In the genomic region with DNA sequence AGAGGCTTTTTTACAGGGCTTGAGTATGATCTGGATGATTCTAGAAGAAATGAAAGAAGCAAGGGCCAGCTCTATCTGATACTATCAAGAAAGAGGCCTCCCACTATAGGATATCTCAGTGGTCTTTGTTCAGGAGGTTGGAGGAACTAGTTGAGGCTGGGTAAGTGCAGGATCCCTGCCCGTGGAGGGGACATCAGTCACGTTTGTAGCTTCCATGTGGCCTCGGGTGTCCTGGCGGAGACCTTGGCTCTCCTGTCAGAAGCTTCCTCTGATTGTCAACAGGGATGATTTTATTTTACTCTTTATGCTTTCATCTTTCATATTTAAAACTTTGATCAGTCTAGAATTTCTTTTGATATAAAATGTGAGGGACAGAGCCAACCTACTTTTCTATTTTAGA, we compare ENCODE assay signal across 10 cellular contexts.
"Had no signal": no experiment of that assay in that cellular context is flagged by ENCODE, and none has a peak within 500 bp of the region (broad histone marks: within the 10 kb centered on the region; RNA-seq: fewer than 3 reads in every experiment).

No MANE protein-coding gene starts in this region.

- H3K27ac ChIP-seq: GM23248, HL-60 had no signal

- DNase-seq: GM23248, GOT3, H7, HFFc6, KBM-7 had no signal

- H3K4me1 ChIP-seq: HAP-1 had no signal

- H3K27ac Mint-ChIP-seq: HFFc6, IgD-negative memory B cell had no signal

- H3K4me3 Mint-ChIP-seq: HFFc6, IgD-negative memory B cell had no signal

- H3K9me3 ChIP-seq: HAP-1 had no signal

- H3K4me3 ChIP-seq: GM23248, HAP-1 had no signal

- ATAC-seq: HCT116, HepG2 had no signal

- H3K36me3 ChIP-seq: HAP-1 had no signal

- H3K9ac ChIP-seq: GM23248 had no signal

- H3K4me1 Mint-ChIP-seq: IgD-negative memory B cell had no signal

- H3K36me3 Mint-ChIP-seq: IgD-negative memory B cell had no signal
